Comparison of ENCODE assay signal across 1 cellular context in the genomic region with DNA sequence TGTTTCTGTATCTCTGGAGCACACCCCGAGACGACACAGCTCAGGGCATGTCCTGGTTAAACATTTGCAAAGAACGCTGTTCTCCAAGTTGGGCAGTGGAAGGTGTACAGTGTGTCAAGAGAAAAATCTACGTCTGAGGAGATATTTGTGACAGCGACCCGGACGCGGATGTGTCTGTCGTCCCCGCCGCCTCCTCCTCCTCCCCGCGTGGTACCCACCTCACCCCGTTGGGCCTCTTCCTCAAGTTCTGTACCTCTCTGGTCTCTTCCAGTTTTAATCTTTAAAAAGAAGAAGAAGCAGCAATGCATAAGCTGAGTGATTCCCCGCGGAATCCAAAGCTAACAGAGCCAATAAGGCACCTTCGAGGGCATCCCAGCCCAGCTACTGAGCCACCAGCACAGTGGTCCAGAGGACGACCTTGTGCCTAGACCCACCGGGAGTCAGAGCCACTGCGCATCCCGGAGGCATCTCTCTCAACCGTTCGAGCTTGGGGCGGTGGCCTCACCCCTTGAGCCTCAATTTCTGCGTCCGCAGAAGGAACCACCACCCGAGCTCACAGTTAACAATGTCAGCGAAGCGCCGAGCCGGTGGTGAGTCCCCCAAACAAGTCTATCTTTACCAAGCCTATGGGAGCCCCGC.
TF ChIP-seq lines count a peak whose summit lies in the region.

No MANE protein-coding gene starts in this region.

TF ChIP-seq in K562, 482 proteins besides CTCF, POLR2A, EP300 and RAD21 (continues in another document):
- TF ChIP-seq, protein P1, sequence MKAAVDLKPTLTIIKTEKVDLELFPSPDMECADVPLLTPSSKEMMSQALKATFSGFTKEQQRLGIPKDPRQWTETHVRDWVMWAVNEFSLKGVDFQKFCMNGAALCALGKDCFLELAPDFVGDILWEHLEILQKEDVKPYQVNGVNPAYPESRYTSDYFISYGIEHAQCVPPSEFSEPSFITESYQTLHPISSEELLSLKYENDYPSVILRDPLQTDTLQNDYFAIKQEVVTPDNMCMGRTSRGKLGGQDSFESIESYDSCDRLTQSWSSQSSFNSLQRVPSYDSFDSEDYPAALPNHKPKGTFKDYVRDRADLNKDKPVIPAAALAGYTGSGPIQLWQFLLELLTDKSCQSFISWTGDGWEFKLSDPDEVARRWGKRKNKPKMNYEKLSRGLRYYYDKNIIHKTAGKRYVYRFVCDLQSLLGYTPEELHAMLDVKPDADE (conservative IDR thresholded peaks at IDR 0.05; ENCODE audit: control insufficient read depth, low read depth, low read length): 0 out of 2 replicates have a peak, but pooled peaks have one; percentile 13
- TF ChIP-seq, protein P2, sequence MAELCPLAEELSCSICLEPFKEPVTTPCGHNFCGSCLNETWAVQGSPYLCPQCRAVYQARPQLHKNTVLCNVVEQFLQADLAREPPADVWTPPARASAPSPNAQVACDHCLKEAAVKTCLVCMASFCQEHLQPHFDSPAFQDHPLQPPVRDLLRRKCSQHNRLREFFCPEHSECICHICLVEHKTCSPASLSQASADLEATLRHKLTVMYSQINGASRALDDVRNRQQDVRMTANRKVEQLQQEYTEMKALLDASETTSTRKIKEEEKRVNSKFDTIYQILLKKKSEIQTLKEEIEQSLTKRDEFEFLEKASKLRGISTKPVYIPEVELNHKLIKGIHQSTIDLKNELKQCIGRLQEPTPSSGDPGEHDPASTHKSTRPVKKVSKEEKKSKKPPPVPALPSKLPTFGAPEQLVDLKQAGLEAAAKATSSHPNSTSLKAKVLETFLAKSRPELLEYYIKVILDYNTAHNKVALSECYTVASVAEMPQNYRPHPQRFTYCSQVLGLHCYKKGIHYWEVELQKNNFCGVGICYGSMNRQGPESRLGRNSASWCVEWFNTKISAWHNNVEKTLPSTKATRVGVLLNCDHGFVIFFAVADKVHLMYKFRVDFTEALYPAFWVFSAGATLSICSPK (IDR thresholded peaks at IDR 0.05; ENCODE audit: borderline replicate concordance): 0 out of 2 replicates have a peak, but pooled peaks have one; percentile 36
- TF ChIP-seq TCF7 (IDR thresholded peaks at IDR 0.05; ENCODE audit: borderline replicate concordance) (no peak), RBBP5 (IDR thresholded peaks at IDR 0.05; ENCODE audit: borderline replicate concordance, insufficient read depth, low read length, poor library complexity, severe bottlenecking) (no peak), FOXK1 (CRISPR knock-in tag; IDR thresholded peaks at IDR 0.05; ENCODE audit: borderline replicate concordance) (0 out of 2 replicates have a peak, but pooled peaks have one; percentile 25), ZNF197 (CRISPR knock-in tag; IDR thresholded peaks at IDR 0.05; ENCODE audit: low read depth) (no peak), TAF7 (tag; IDR thresholded peaks at IDR 0.05) (0 out of 2 replicates have a peak, but pooled peaks have one; percentile 70), EZH2 (IDR thresholded peaks at IDR 0.05; ENCODE audit: borderline replicate concordance, low read depth, low read length) (no peak), MYC (IDR thresholded peaks at IDR 0.05; ENCODE audit: low read depth, low read length) (no peak), MYC (CRISPR knock-in tag; IDR thresholded peaks at IDR 0.05; ENCODE audit: borderline replicate concordance, low read depth) (peak; percentile 90; the same call in 1 of the 2 replicates), HNRNPLL (IDR thresholded peaks at IDR 0.05; ENCODE audit: low read depth, low read length, poor library complexity, severe bottlenecking) (peak; percentile 32), NONO (IDR thresholded peaks at IDR 0.05; ENCODE audit: low read depth in 2 of 2, low read length in 1 of 2) (no peak), BCOR (IDR thresholded peaks at IDR 0.05) (no peak), RBM39 (optimal IDR thresholded peaks at IDR 0.05; ENCODE audit: low read depth, low read length) (no peak), RBM15 (IDR thresholded peaks at IDR 0.05; ENCODE audit: insufficient read depth, low read length) (no peak), GATAD2A (IDR thresholded peaks at IDR 0.05) (no peak), ZSCAN29 (IDR thresholded peaks at IDR 0.05) (peak; percentile 42; the same call in 1 of the 2 replicates), SMAD4 (CRISPR knock-in tag; conservative IDR thresholded peaks at IDR 0.05) (no peak), NFRKB (IDR thresholded peaks at IDR 0.05; ENCODE audit: low read depth) (0 out of 2 replicates have a peak, but pooled peaks have one; percentile 20), ZSCAN32 (CRISPR knock-in tag; IDR thresholded peaks at IDR 0.05) (0 out of 2 replicates have a peak, but pooled peaks have one; percentile 39), ZNF75A (CRISPR knock-in tag; IDR thresholded peaks at IDR 0.05) (no peak), JUNB (CRISPR knock-in tag; conservative IDR thresholded peaks at IDR 0.05) (no peak), MAFF (IDR thresholded peaks at IDR 0.05; ENCODE audit: low read length) (no peak)
- TF ChIP-seq, protein P3, sequence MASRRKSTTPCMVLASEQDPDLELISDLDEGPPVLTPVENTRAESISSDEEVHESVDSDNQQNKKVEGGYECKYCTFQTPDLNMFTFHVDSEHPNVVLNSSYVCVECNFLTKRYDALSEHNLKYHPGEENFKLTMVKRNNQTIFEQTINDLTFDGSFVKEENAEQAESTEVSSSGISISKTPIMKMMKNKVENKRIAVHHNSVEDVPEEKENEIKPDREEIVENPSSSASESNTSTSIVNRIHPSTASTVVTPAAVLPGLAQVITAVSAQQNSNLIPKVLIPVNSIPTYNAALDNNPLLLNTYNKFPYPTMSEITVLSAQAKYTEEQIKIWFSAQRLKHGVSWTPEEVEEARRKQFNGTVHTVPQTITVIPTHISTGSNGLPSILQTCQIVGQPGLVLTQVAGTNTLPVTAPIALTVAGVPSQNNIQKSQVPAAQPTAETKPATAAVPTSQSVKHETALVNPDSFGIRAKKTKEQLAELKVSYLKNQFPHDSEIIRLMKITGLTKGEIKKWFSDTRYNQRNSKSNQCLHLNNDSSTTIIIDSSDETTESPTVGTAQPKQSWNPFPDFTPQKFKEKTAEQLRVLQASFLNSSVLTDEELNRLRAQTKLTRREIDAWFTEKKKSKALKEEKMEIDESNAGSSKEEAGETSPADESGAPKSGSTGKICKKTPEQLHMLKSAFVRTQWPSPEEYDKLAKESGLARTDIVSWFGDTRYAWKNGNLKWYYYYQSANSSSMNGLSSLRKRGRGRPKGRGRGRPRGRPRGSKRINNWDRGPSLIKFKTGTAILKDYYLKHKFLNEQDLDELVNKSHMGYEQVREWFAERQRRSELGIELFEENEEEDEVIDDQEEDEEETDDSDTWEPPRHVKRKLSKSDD (conservative IDR thresholded peaks at IDR 0.05; ENCODE audit: low read length): no peak
- TF ChIP-seq, protein P4, sequence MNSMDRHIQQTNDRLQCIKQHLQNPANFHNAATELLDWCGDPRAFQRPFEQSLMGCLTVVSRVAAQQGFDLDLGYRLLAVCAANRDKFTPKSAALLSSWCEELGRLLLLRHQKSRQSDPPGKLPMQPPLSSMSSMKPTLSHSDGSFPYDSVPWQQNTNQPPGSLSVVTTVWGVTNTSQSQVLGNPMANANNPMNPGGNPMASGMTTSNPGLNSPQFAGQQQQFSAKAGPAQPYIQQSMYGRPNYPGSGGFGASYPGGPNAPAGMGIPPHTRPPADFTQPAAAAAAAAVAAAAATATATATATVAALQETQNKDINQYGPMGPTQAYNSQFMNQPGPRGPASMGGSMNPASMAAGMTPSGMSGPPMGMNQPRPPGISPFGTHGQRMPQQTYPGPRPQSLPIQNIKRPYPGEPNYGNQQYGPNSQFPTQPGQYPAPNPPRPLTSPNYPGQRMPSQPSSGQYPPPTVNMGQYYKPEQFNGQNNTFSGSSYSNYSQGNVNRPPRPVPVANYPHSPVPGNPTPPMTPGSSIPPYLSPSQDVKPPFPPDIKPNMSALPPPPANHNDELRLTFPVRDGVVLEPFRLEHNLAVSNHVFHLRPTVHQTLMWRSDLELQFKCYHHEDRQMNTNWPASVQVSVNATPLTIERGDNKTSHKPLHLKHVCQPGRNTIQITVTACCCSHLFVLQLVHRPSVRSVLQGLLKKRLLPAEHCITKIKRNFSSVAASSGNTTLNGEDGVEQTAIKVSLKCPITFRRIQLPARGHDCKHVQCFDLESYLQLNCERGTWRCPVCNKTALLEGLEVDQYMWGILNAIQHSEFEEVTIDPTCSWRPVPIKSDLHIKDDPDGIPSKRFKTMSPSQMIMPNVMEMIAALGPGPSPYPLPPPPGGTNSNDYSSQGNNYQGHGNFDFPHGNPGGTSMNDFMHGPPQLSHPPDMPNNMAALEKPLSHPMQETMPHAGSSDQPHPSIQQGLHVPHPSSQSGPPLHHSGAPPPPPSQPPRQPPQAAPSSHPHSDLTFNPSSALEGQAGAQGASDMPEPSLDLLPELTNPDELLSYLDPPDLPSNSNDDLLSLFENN (IDR thresholded peaks at IDR 0.05; ENCODE audit: low read depth in 2 of 2, low read length in 2 of 2): no peak
- TF ChIP-seq, protein P5, sequence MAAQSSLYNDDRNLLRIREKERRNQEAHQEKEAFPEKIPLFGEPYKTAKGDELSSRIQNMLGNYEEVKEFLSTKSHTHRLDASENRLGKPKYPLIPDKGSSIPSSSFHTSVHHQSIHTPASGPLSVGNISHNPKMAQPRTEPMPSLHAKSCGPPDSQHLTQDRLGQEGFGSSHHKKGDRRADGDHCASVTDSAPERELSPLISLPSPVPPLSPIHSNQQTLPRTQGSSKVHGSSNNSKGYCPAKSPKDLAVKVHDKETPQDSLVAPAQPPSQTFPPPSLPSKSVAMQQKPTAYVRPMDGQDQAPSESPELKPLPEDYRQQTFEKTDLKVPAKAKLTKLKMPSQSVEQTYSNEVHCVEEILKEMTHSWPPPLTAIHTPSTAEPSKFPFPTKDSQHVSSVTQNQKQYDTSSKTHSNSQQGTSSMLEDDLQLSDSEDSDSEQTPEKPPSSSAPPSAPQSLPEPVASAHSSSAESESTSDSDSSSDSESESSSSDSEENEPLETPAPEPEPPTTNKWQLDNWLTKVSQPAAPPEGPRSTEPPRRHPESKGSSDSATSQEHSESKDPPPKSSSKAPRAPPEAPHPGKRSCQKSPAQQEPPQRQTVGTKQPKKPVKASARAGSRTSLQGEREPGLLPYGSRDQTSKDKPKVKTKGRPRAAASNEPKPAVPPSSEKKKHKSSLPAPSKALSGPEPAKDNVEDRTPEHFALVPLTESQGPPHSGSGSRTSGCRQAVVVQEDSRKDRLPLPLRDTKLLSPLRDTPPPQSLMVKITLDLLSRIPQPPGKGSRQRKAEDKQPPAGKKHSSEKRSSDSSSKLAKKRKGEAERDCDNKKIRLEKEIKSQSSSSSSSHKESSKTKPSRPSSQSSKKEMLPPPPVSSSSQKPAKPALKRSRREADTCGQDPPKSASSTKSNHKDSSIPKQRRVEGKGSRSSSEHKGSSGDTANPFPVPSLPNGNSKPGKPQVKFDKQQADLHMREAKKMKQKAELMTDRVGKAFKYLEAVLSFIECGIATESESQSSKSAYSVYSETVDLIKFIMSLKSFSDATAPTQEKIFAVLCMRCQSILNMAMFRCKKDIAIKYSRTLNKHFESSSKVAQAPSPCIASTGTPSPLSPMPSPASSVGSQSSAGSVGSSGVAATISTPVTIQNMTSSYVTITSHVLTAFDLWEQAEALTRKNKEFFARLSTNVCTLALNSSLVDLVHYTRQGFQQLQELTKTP (IDR thresholded peaks at IDR 0.05; ENCODE audit: low read depth in 1 of 2, partially characterized antibody in 2 of 2): peak in 1 of 2 experiments; percentile 55
- TF ChIP-seq, protein P6, sequence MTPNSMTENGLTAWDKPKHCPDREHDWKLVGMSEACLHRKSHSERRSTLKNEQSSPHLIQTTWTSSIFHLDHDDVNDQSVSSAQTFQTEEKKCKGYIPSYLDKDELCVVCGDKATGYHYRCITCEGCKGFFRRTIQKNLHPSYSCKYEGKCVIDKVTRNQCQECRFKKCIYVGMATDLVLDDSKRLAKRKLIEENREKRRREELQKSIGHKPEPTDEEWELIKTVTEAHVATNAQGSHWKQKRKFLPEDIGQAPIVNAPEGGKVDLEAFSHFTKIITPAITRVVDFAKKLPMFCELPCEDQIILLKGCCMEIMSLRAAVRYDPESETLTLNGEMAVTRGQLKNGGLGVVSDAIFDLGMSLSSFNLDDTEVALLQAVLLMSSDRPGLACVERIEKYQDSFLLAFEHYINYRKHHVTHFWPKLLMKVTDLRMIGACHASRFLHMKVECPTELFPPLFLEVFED (CRISPR knock-in tag; conservative IDR thresholded peaks at IDR 0.05): no peak
- TF ChIP-seq, protein P7, sequence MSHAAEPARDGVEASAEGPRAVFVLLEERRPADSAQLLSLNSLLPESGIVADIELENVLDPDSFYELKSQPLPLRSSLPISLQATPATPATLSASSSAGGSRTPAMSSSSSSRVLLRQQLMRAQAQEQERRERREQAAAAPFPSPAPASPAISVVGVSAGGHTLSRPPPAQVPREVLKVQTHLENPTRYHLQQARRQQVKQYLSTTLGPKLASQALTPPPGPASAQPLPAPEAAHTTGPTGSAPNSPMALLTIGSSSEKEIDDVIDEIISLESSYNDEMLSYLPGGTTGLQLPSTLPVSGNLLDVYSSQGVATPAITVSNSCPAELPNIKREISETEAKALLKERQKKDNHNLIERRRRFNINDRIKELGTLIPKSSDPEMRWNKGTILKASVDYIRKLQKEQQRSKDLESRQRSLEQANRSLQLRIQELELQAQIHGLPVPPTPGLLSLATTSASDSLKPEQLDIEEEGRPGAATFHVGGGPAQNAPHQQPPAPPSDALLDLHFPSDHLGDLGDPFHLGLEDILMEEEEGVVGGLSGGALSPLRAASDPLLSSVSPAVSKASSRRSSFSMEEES (CRISPR knock-in tag; IDR thresholded peaks at IDR 0.05): no peak
- TF ChIP-seq, protein P8, sequence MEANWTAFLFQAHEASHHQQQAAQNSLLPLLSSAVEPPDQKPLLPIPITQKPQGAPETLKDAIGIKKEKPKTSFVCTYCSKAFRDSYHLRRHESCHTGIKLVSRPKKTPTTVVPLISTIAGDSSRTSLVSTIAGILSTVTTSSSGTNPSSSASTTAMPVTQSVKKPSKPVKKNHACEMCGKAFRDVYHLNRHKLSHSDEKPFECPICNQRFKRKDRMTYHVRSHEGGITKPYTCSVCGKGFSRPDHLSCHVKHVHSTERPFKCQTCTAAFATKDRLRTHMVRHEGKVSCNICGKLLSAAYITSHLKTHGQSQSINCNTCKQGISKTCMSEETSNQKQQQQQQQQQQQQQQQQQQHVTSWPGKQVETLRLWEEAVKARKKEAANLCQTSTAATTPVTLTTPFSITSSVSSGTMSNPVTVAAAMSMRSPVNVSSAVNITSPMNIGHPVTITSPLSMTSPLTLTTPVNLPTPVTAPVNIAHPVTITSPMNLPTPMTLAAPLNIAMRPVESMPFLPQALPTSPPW (CRISPR knock-in tag; IDR thresholded peaks at IDR 0.05): no peak
- TF ChIP-seq, protein P9, sequence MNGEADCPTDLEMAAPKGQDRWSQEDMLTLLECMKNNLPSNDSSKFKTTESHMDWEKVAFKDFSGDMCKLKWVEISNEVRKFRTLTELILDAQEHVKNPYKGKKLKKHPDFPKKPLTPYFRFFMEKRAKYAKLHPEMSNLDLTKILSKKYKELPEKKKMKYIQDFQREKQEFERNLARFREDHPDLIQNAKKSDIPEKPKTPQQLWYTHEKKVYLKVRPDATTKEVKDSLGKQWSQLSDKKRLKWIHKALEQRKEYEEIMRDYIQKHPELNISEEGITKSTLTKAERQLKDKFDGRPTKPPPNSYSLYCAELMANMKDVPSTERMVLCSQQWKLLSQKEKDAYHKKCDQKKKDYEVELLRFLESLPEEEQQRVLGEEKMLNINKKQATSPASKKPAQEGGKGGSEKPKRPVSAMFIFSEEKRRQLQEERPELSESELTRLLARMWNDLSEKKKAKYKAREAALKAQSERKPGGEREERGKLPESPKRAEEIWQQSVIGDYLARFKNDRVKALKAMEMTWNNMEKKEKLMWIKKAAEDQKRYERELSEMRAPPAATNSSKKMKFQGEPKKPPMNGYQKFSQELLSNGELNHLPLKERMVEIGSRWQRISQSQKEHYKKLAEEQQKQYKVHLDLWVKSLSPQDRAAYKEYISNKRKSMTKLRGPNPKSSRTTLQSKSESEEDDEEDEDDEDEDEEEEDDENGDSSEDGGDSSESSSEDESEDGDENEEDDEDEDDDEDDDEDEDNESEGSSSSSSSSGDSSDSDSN (IDR thresholded peaks at IDR 0.05; ENCODE audit: borderline replicate concordance in 1 of 2, low read depth in 2 of 2, low read length in 2 of 2): 0 out of 4 replicates have a peak, but pooled peaks of 1 of the 2 experiments have one; percentile 32
